Comparison of ENCODE assay signal across 8 cellular contexts in genomic region chr1:117929340-117930172, GRCh38. TPM values are rescaled to one million over a fixed set of nuclear protein-coding genes. Genes with fewer than 3 reads are reported as not detected.
DNase-seq lines count a peak whose midpoint lies in the region; ATAC-seq and TF ChIP-seq lines count a peak whose summit lies in the region.

TSS of gene GDAP2 (minus strand) at chr1:117929621. CDS start at chr1:117920357, 9,264 bp downstream.
TSS of gene WDR3 (plus strand) at chr1:117929739. CDS start at chr1:117933320, 3,581 bp downstream.

- peak within 1 kb of the TSS; percentile 94 for H3K27ac Mint-ChIP-seq in activated naive CD8-positive, alpha-beta T cell

- DNase-seq in GM10248 (ENCODE audit: extremely low spot score), result peak; percentile 94
- DNase-seq in NCI-H1105 (lab: John Stamatoyannopoulos, UW), result peak; percentile 97
- DNase-seq in SKM-1 treated with dmso at 0.1 percent for 144 hours (lab: John Stamatoyannopoulos, UW; ENCODE audit: unreplicated experiment), result peak; percentile 98
- DNase-seq in glomerular visceral epithelial cell (ENCODE audit: extremely low spot score), result peak; percentile 95
- DNase-seq in omental fat pad (ENCODE audit: low spot score), result peak; percentile 88
- DNase-seq in testis, result peak; percentile 99

- H3K9me3 Mint-ChIP-seq in activated naive CD8-positive, alpha-beta T cell (ENCODE audit: low read depth), result no peaks in the 10 kb centered on the region

- H3K9me3 ChIP-seq in testis, result no peaks in the 10 kb centered on the region

- peak; percentile 94 for ATAC-seq in HG02623 (IDR thresholded peaks at IDR 0.05; ENCODE audit: unreplicated experiment)
- ATAC-seq in omental fat pad (ENCODE audit: low FRiP score), result peak; percentile 99

- 0% methylated on average over 20 to 64 of the region's 64 CpGs for WGBS in testis, 2 donors

- H3K4me1 Mint-ChIP-seq in activated naive CD8-positive, alpha-beta T cell (ENCODE audit: low read depth), result peaks cover 64% of the 10 kb centered on the region

- TF ChIP-seq CTCF in GM10248 (IDR thresholded peaks at IDR 0.05; ENCODE audit: control extremely low read depth, extremely low read depth, low read depth, missing control alignments), result no peak
- TF ChIP-seq CTCF in omental fat pad (IDR thresholded peaks at IDR 0.05), result no peak
- no peak for TF ChIP-seq CTCF in testis (IDR thresholded peaks at IDR 0.05)

- intact Hi-C loops in testis (cut with DNase I; ENCODE audit: low total_unique reads), result no loop called here

- H3K4me3 Mint-ChIP-seq in activated naive CD8-positive, alpha-beta T cell, result peak within 1 kb of the TSS; percentile 99

- H3K4me1 ChIP-seq in testis, result peaks cover 13% of the 10 kb centered on the region

- POLR2A ChIA-PET in GM10248 (lab: Yijun Ruan, JAX), result no interaction called here

- H3K36me3 Mint-ChIP-seq in activated naive CD8-positive, alpha-beta T cell, result peaks cover 21% of the 10 kb centered on the region

- peak; percentile 16 for TF ChIP-seq POLR2A in testis (IDR thresholded peaks at IDR 0.05)

- H3K27me3 Mint-ChIP-seq in activated naive CD8-positive, alpha-beta T cell, result no peaks in the 10 kb centered on the region

- no peaks in the 10 kb centered on the region for H3K27me3 ChIP-seq in testis

- H3K36me3 ChIP-seq in testis (ENCODE audit: low read depth, missing control alignments), result no peaks in the 10 kb centered on the region

- peak within 1 kb of the TSS; percentile 81 to 88 for H3K27ac ChIP-seq in testis

- peak within 1 kb of the TSS; percentile 86 to 99 for H3K4me3 ChIP-seq in testis

- CTCF ChIA-PET in GM10248 (lab: Yijun Ruan, JAX), result interaction anchor here (1.0 to 5.8 kb wide), 5 partner anchors 10 to 34 kb away, joined by 3 to 38 read pairs (median 5); no protein-coding TSS in a partner anchor

RNA-seq across cellular contexts. Expression of gene GDAP2, which starts in this region (rescaled TPM):
- total RNA-seq in omental fat pad (10 to 100 TPM; 19.9 to 28.1 (median 24.8) TPM), testis (10 to 100 TPM; 44.7 to 47.6 TPM)
- 20.0 TPM for polyA plus RNA-seq in testis (ENCODE audit: insufficient read depth, low read depth, low replicate concordance)

RNA-seq across cellular contexts. Expression of gene WDR3, which starts in this region (rescaled TPM):
- total RNA-seq in omental fat pad, result 10 to 100 TPM; 10.7 to 28.8 (median 17.0) TPM
- total RNA-seq in testis, result 10 to 100 TPM; 15.6 to 21.9 TPM
- 34.4 TPM for polyA plus RNA-seq in testis (ENCODE audit: insufficient read depth, low read depth, low replicate concordance)

Comparison
In these comparisons a context has a peak if more than half of its experiments do, and no peak if none do; other contexts are left out.
1. Peak in every context shown above with its lines: DNase-seq, ATAC-seq, H3K4me3 ChIP-seq and H3K27ac ChIP-seq.